ENCODE assay signal across 25 cellular contexts in the genomic region with DNA sequence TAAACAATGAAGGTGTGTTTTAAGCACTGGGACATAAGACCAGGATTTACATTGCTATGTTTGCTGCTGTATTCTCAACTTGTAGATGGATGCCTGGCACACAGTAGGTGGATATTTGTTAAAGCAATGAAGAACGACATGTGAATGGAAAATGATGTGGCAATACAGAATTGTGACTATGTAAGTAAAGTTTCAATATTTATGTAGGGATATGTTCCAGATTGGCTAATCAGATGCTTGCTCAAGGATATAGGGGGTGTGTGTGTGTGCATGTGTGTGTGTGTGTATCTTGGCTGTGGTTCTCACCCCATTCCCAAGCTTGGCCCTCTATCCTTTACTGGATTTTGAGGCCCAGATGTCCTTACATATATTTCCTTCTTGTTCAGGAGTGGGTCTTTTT. TPM values are rescaled to one million over a fixed set of nuclear protein-coding genes. Genes with fewer than 3 reads are reported as not detected.
DNase-seq lines count a peak whose midpoint lies in the region; ATAC-seq and TF ChIP-seq lines count a peak whose summit lies in the region.
"Had no signal": no experiment of that assay in that cellular context is flagged by ENCODE, and none has a peak within 500 bp of the region (broad histone marks: within the 10 kb centered on the region; RNA-seq: fewer than 3 reads in every experiment).

No MANE protein-coding gene starts in this region.

- H3K79me2 ChIP-seq in mammary epithelial cell (ENCODE audit: insufficient read depth, low read length), result no peaks in the 10 kb centered on the region
- no peaks in the 10 kb centered on the region for H3K79me2 ChIP-seq in smooth muscle cell (ENCODE audit: low read depth)

- no peak for ATAC-seq in GM21619 (IDR thresholded peaks at IDR 0.05; ENCODE audit: unreplicated experiment)
- ATAC-seq: activated naive CD8-positive, alpha-beta T cell treated with anti-CD3 and anti-CD28 coated beads, Interleukin-2, amount 50 U/mL, for 24 hours; stimulated activated naive CD8-positive, alpha-beta T cell treated with anti-CD3 and anti-CD28 coated beads, Interleukin-15, amount 100 ng/mL, for 72 hours had no signal

- H3K27ac Mint-ChIP-seq in MCF 10A (ENCODE audit: low read depth, unreplicated experiment), result no peak overlapping the region
- no peak overlapping the region for H3K27ac Mint-ChIP-seq in osteocyte (ENCODE audit: unreplicated experiment)
- H3K27ac Mint-ChIP-seq: activated B cell treated with CpG ODN at 0.5 μM for 24 hours; activated CD4-positive, alpha-beta memory T cell treated with anti-CD3 and anti-CD28 coated beads for 36 hours; activated naive CD8-positive, alpha-beta T cell treated with anti-CD3 and anti-CD28 coated beads, Interleukin-2, amount 50 U/mL, for 24 hours; stimulated activated naive CD8-positive, alpha-beta T cell treated with anti-CD3 and anti-CD28 coated beads, Interleukin-15, amount 100 ng/mL, for 72 hours had no signal

- H2AFZ ChIP-seq in mammary epithelial cell (ENCODE audit: low read depth, low read length) (no peak overlapping the region), smooth muscle cell (ENCODE audit: low read depth) (peak overlapping the region; percentile 49)

- WGBS in mammary epithelial cell (ENCODE audit: low coverage, missing lambda C conversion rate), result 100% methylated on average over 1 of the region's 1 CpG
- 70% methylated on average over 1 of the region's 1 CpG for WGBS in esophagus muscularis mucosa
- WGBS in smooth muscle cell (ENCODE audit: low lambda C conversion rate), result 70% methylated on average over 1 of the region's 1 CpG

- no peaks in the 10 kb centered on the region for H3K36me3 ChIP-seq in mammary epithelial cell (ENCODE audit: insufficient read depth, low read length)
- no peaks in the 10 kb centered on the region for H3K36me3 ChIP-seq in esophagus muscularis mucosa
- H3K36me3 ChIP-seq in smooth muscle cell (ENCODE audit: low read depth), result no peaks in the 10 kb centered on the region
- H3K36me3 ChIP-seq: BE2C, breast epithelium, transverse colon had no signal

- H3K9ac ChIP-seq in mammary epithelial cell (ENCODE audit: insufficient read depth, low read length), result no peak overlapping the region
- no peak overlapping the region for H3K9ac ChIP-seq in smooth muscle cell (ENCODE audit: low read depth)

- no peaks in the 10 kb centered on the region for H3K9me3 ChIP-seq in mammary epithelial cell (replicated peaks; ENCODE audit: insufficient read depth, low read length)
- H3K9me3 ChIP-seq in esophagus muscularis mucosa, result no peaks in the 10 kb centered on the region
- no peaks in the 10 kb centered on the region for H3K9me3 ChIP-seq in smooth muscle cell (replicated peaks; ENCODE audit: low read depth)
- H3K9me3 ChIP-seq: BE2C, breast epithelium, transverse colon had no signal

- H3F3A ChIP-seq in smooth muscle cell (ENCODE audit: low read depth), result no peaks in the 10 kb centered on the region

- H3K36me3 Mint-ChIP-seq in MCF 10A (ENCODE audit: insufficient read depth, unreplicated experiment) (no peaks in the 10 kb centered on the region), osteocyte (ENCODE audit: unreplicated experiment) (no peaks in the 10 kb centered on the region)
- H3K36me3 Mint-ChIP-seq: activated CD4-positive, alpha-beta memory T cell treated with anti-CD3 and anti-CD28 coated beads for 36 hours had no signal

- TF ChIP-seq EP300 in esophagus muscularis mucosa (IDR thresholded peaks at IDR 0.05), result no peak

- H3K27ac ChIP-seq in mammary epithelial cell (ENCODE audit: insufficient read depth, low read depth, low read length) (no peak overlapping the region), esophagus muscularis mucosa (replicated peaks in 1 of 4) (peak overlapping the region in 3 of 4 donors; percentile 22 to 31 (median 27)), smooth muscle cell (ENCODE audit: low read depth) (no peak overlapping the region)
- H3K27ac ChIP-seq: breast epithelium, RWPE1, transverse colon had no signal

- dilution Hi-C loops in mammary epithelial cell (cut with HindIII; ENCODE audit: low sequenced_read_pairs), result no loop called here

- H4K20me1 ChIP-seq in mammary epithelial cell (ENCODE audit: insufficient read depth, low read length) (no peaks in the 10 kb centered on the region), smooth muscle cell (ENCODE audit: low read depth) (no peaks in the 10 kb centered on the region)

- intact Hi-C loops in MCF 10A (cut with micrococcal nuclease) (no loop called here), mammary epithelial cell (cut with micrococcal nuclease) (no loop called here), esophagus muscularis mucosa (cut with DNase I) (no loop called here)

- BruUV-seq in MCF 10A (replicated peaks; lab: Mats Ljungman, UMichigan), result no TSS peak
- BruUV-seq in mammary epithelial cell (replicated peaks; lab: Mats Ljungman, UMichigan), result no TSS peak

- H3K4me3 Mint-ChIP-seq in MCF 10A (ENCODE audit: unreplicated experiment), result no peak overlapping the region
- H3K4me3 Mint-ChIP-seq in osteocyte (ENCODE audit: unreplicated experiment), result no peak overlapping the region
- H3K4me3 Mint-ChIP-seq: activated B cell treated with CpG ODN at 0.5 μM for 24 hours; activated CD4-positive, alpha-beta memory T cell treated with anti-CD3 and anti-CD28 coated beads for 36 hours; activated naive CD8-positive, alpha-beta T cell treated with anti-CD3 and anti-CD28 coated beads, Interleukin-2, amount 50 U/mL, for 24 hours; stimulated activated naive CD8-positive, alpha-beta T cell treated with anti-CD3 and anti-CD28 coated beads, Interleukin-15, amount 100 ng/mL, for 72 hours had no signal

- no peaks in the 10 kb centered on the region for H3K4me1 ChIP-seq in mammary epithelial cell (ENCODE audit: insufficient read depth, low read length)
- peaks cover 0 to 14% (median 11%) of the 10 kb centered on the region in 4 donors for H3K4me1 ChIP-seq in esophagus muscularis mucosa
- no peaks in the 10 kb centered on the region for H3K4me1 ChIP-seq in smooth muscle cell (ENCODE audit: low read depth)
- H3K4me1 ChIP-seq: BE2C, breast epithelium had no signal

- H3K4me3 ChIP-seq in mammary epithelial cell (replicated peaks in 1 of 3; ENCODE audit: insufficient read depth in 1 of 3, low read depth in 2 of 3, low read length in 3 of 3) (no peak overlapping the region), esophagus muscularis mucosa (no peak overlapping the region), smooth muscle cell (no peak overlapping the region)
- H3K4me3 ChIP-seq: breast epithelium, transverse colon had no signal

- H3K9me3 Mint-ChIP-seq in MCF 10A (ENCODE audit: unreplicated experiment), result no peaks in the 10 kb centered on the region
- no peaks in the 10 kb centered on the region for H3K9me3 Mint-ChIP-seq in osteocyte (ENCODE audit: unreplicated experiment)
- H3K9me3 Mint-ChIP-seq: activated B cell treated with CpG ODN at 0.5 μM for 24 hours; activated CD4-positive, alpha-beta memory T cell treated with anti-CD3 and anti-CD28 coated beads for 36 hours; activated naive CD8-positive, alpha-beta T cell treated with anti-CD3 and anti-CD28 coated beads, Interleukin-2, amount 50 U/mL, for 24 hours; stimulated activated naive CD8-positive, alpha-beta T cell treated with anti-CD3 and anti-CD28 coated beads, Interleukin-15, amount 100 ng/mL, for 72 hours had no signal

- no peak for TF ChIP-seq POLR2A in esophagus muscularis mucosa (IDR thresholded peaks at IDR 0.05; ENCODE audit: low read depth)

- no peak overlapping the region for H3K4me2 ChIP-seq in mammary epithelial cell (ENCODE audit: insufficient read depth, low read depth, low read length)
- no peak overlapping the region for H3K4me2 ChIP-seq in smooth muscle cell

- H3K27me3 ChIP-seq in mammary epithelial cell (ENCODE audit: insufficient read depth, low read length) (no peaks in the 10 kb centered on the region), esophagus muscularis mucosa (no peaks in the 10 kb centered on the region), smooth muscle cell (ENCODE audit: low read depth) (no peaks in the 10 kb centered on the region)
- H3K27me3 ChIP-seq: BE2C, breast epithelium, transverse colon had no signal

- in situ Hi-C loops in mammary epithelial cell (cut with MboI; ENCODE audit: low sequenced_read_pairs in 2 of 2), result no loop called here

- H3K27me3 Mint-ChIP-seq in MCF 10A (ENCODE audit: insufficient read depth, unreplicated experiment) (no peaks in the 10 kb centered on the region), osteocyte (ENCODE audit: unreplicated experiment) (no peaks in the 10 kb centered on the region)
- H3K27me3 Mint-ChIP-seq: activated B cell treated with CpG ODN at 0.5 μM for 24 hours; stimulated activated naive CD8-positive, alpha-beta T cell treated with anti-CD3 and anti-CD28 coated beads, Interleukin-15, amount 100 ng/mL, for 72 hours had no signal

- H3K4me1 Mint-ChIP-seq in MCF 10A (ENCODE audit: insufficient read depth, unreplicated experiment) (peaks cover 14% of the 10 kb centered on the region), osteocyte (ENCODE audit: unreplicated experiment) (peaks cover 11% of the 10 kb centered on the region)

- CTCF ChIA-PET in MCF 10A (lab: Yijun Ruan, JAX), result interaction anchor here (0.6 kb wide), 1 partner anchor 9 kb away, joined by 4 read pairs; no protein-coding TSS in a partner anchor
- CTCF ChIA-PET in mammary epithelial cell (lab: Charles Lee; ENCODE audit: low non-redundant PET), result no interaction called here

- POLR2A ChIA-PET in MCF 10A (lab: Yijun Ruan, JAX), result interaction anchor here (1.0 to 1.4 kb wide), 3 partner anchors 19 to 58 kb away, joined by 3 to 4 read pairs (median 4); no protein-coding TSS in a partner anchor

- DNase-seq in MCF 10A (ENCODE audit: unreplicated experiment), result peak; percentile 45
- no peak for DNase-seq in mammary epithelial cell
- DNase-seq in esophagus muscularis mucosa (ENCODE audit: extremely low spot score), result no peak
- peak; percentile 72 for DNase-seq in iris pigment epithelial cell (ENCODE audit: low read depth)
- DNase-seq in smooth muscle cell (lab: John Stamatoyannopoulos, UW; ENCODE audit: unreplicated experiment), result no peak
- no peak for DNase-seq in osteocyte (ENCODE audit: extremely low spot score, unreplicated experiment)
- DNase-seq in SK-N-DZ (ENCODE audit: low spot score), result no peak
- DNase-seq: activated B cell treated with CpG ODN at 0.5 μM for 24 hours; activated CD4-positive, alpha-beta memory T cell treated with anti-CD3 and anti-CD28 coated beads for 36 hours; activated effector memory CD4-positive, alpha-beta T cell treated with anti-CD3 and anti-CD28 coated beads, Interleukin-2, amount 50 U/mL, for 16 hours; activated naive CD8-positive, alpha-beta T cell treated with anti-CD3 and anti-CD28 coated beads, Interleukin-2, amount 50 U/mL, for 24 hours; BE2C; GF-D8; KG1; left cardiac atrium; NCI-H187 treated with DMSO at 0.1 percent for 48 hours; NCI-H2227 treated with DMSO at 0.1 percent for 48 hours; NCI-H774; stimulated activated CD4-positive, alpha-beta T cell treated with anti-CD3 and anti-CD28 coated beads, Interleukin-12 subunit alpha, Interleukin-12 subunit beta, amount 100 ng/mL, for 4 hours; stimulated activated naive CD8-positive, alpha-beta T cell treated with anti-CD3 and anti-CD28 coated beads, Interleukin-15, amount 100 ng/mL, for 72 hours; T-helper 9 cell; transverse colon had no signal

- TF ChIP-seq CTCF in MCF 10A (IDR thresholded peaks at IDR 0.05; ENCODE audit: unreplicated experiment) (no peak), mammary epithelial cell (conservative IDR thresholded peaks at IDR 0.05 in 1 of 2, IDR thresholded peaks at IDR 0.05 in 1 of 2; ENCODE audit: extremely low read depth in 1 of 2, insufficient read depth in 1 of 2, low read depth in 1 of 2, low read length in 2 of 2) (no peak), esophagus muscularis mucosa (IDR thresholded peaks at IDR 0.05) (no peak), smooth muscle cell (IDR thresholded peaks at IDR 0.05; ENCODE audit: borderline replicate concordance, insufficient read depth, poor library complexity, severe bottlenecking) (no peak), osteocyte (IDR thresholded peaks at IDR 0.05) (no peak)

RNA-seq across cellular contexts. Expression of a gene that starts 42.7 kb away (rescaled TPM):
- total RNA-seq in MCF 10A (2022) (199 and 275 TPM in 2 replicates), mammary epithelial cell (100 to 1,000 TPM; 219 to 285 TPM), esophagus muscularis mucosa (100 to 1,000 TPM; 167 to 240 (median 219) TPM), smooth muscle cell (244 and 306 TPM in 2 replicates), osteocyte (952 and 1,014 TPM in 2 replicates)
- polyA plus RNA-seq in mammary epithelial cell (76.2 TPM), smooth muscle cell (191 and 246 TPM in 2 replicates)
- 447 TPM for polyA minus RNA-seq in mammary epithelial cell
- polyA plus RNA-seq in SK-N-DZ (2014; cell fraction: cytosol; rRNA removed), result 55.2 and 74.9 TPM in 2 replicates
- 81.0 and 114 TPM in 2 replicates for polyA plus RNA-seq in SK-N-DZ (2014; cell fraction: nucleus; rRNA removed)
- total RNA-seq: activated B cell treated with CpG ODN at 0.5 μM for 24 hours; activated CD4-positive, alpha-beta memory T cell treated with anti-CD3 and anti-CD28 coated beads for 36 hours had no signal

Comparison
In these comparisons a context has a peak if more than half of its experiments do, and no peak if none do; other contexts are left out.
1. DNase-seq: peak in MCF 10A (single experiment) and iris pigment epithelial cell (single experiment); none in mammary epithelial cell (single experiment), esophagus muscularis mucosa (single experiment), smooth muscle cell (single experiment), osteocyte (single experiment) and SK-N-DZ (single experiment).
2. H3K27ac ChIP-seq: peak in esophagus muscularis mucosa (3 of 4); none in mammary epithelial cell (single experiment) and smooth muscle cell (single experiment).